In the genomic region with DNA sequence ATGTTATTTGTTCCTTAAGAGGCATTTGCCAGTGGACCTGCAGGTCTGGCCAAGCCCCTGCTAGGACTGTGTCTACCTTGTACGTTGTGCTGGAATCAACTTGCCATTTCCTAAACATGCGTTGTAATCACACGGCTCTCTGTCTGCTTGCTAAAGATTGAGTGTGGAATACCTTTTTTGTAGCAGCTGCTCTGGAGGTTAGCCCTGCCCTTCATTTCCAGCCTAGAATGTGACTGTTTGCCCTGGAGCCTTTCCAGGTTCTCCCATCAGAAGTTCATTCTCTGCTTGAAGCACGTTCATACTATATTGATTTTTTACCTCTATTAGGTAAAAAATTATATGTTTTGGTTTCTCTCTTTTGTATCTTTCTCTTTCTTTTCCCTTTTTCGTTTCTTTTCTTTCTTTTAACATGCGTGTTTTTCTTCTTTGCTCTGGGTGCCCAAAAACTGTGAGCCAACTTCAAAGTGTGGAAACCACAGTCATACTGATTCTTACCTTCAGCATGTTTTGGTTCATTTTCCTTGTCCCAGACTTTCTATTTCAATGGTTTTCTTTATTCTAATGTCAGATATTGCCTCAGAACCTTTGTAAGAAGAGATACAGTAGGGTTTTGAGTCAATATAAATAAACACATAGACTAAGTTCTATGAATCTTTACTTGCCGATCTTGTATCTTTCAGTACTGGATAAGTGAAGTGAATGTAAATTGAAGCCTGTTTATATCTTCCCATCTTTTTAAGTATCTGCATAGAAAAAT, we compare ENCODE assay signal across 9 cellular contexts.
DNase-seq lines count a peak whose midpoint lies in the region; ATAC-seq, FAIRE-seq and TF ChIP-seq lines count a peak whose summit lies in the region.
"Had no signal": no experiment of that assay in that cellular context is flagged by ENCODE, and none has a peak within 500 bp of the region (broad histone marks: within the 10 kb centered on the region; RNA-seq: fewer than 3 reads in every experiment).

No MANE protein-coding gene starts in this region.

- H3K27ac ChIP-seq in hepatocyte (peak overlapping the region; percentile 64), kidney (ENCODE audit: low read depth in 2 of 2, low read length in 2 of 2) (no peak overlapping the region)
- H3K27ac ChIP-seq: gastrocnemius medialis had no signal

- 72% methylated on average over 7 of the region's 7 CpGs for WGBS in hepatocyte (ENCODE audit: low lambda C conversion rate, missing lambda C conversion rate)

- no peak overlapping the region for H3K9ac ChIP-seq in kidney (ENCODE audit: low read length in 2 of 2)

- peaks cover 11% of the 10 kb centered on the region for H3K4me1 Mint-ChIP-seq in activated T-cell treated with anti-CD3 and anti-CD28 coated beads, Interleukin-2, amount 50 U/mL, for 72 hours (ENCODE audit: low read depth)
- peaks cover 7% of the 10 kb centered on the region for H3K4me1 Mint-ChIP-seq in type B pancreatic cell (ENCODE audit: unreplicated experiment)

- H3K9me3 ChIP-seq in hepatocyte (ENCODE audit: low read depth) (no peaks in the 10 kb centered on the region), kidney (ENCODE audit: control insufficient read depth in 1 of 2, low read length in 2 of 2) (no peaks in the 10 kb centered on the region)
- H3K9me3 ChIP-seq: gastrocnemius medialis had no signal

- H3K4me2 ChIP-seq in hepatocyte: peak overlapping the region; percentile 13

- no peak for FAIRE-seq in kidney (lab: Jason Lieb, UNC)

- H3K36me3 ChIP-seq in hepatocyte (replicated peaks; ENCODE audit: insufficient read depth, low read depth) (no peaks in the 10 kb centered on the region), kidney (ENCODE audit: control insufficient read depth in 1 of 2, insufficient read depth in 2 of 2, low read length in 2 of 2) (no peaks in the 10 kb centered on the region)
- H3K36me3 ChIP-seq: gastrocnemius medialis had no signal

- H3K4me3 ChIP-seq in hepatocyte (no peak overlapping the region), kidney (ENCODE audit: low read length in 2 of 2) (no peak overlapping the region)
- H3K4me3 ChIP-seq: gastrocnemius medialis had no signal

- TF ChIP-seq CTCF in hepatocyte (IDR thresholded peaks at IDR 0.05; ENCODE audit: poor library complexity): no peak
- TF ChIP-seq CTCF in type B pancreatic cell (conservative IDR thresholded peaks at IDR 0.05): no peak
- no peak for TF ChIP-seq CTCF in kidney (IDR thresholded peaks at IDR 0.05; ENCODE audit: borderline replicate concordance, extremely low read depth, insufficient read depth)

- H3K27ac Mint-ChIP-seq in activated T-cell treated with anti-CD3 and anti-CD28 coated beads, Interleukin-2, amount 50 U/mL, for 72 hours: peak overlapping the region; percentile 1
- H3K27ac Mint-ChIP-seq in type B pancreatic cell: peak overlapping the region; percentile 64

- no peaks in the 10 kb centered on the region for H3K9me2 ChIP-seq in hepatocyte (replicated peaks; ENCODE audit: insufficient read depth)

- no peaks in the 10 kb centered on the region for H3K27me3 ChIP-seq in hepatocyte
- H3K27me3 ChIP-seq: gastrocnemius medialis had no signal

- peaks cover 3 to 7% of the 10 kb centered on the region in 2 donors for H3K36me3 Mint-ChIP-seq in activated T-cell treated with anti-CD3 and anti-CD28 coated beads, Interleukin-2, amount 50 U/mL, for 72 hours (ENCODE audit: insufficient read depth in 2 of 2)
- peaks cover 4% of the 10 kb centered on the region for H3K36me3 Mint-ChIP-seq in type B pancreatic cell

- H3K9me3 Mint-ChIP-seq in activated T-cell treated with anti-CD3 and anti-CD28 coated beads, Interleukin-2, amount 50 U/mL, for 72 hours: peaks cover under 1% of the 10 kb centered on the region in 2 donors
- H3K9me3 Mint-ChIP-seq in type B pancreatic cell: peaks cover under 1% of the 10 kb centered on the region

- intact Hi-C loops in kidney (cut with DNase I): no loop called here

- no peaks in the 10 kb centered on the region for H3K79me2 ChIP-seq in hepatocyte

- H3K4me3 Mint-ChIP-seq in activated T-cell treated with anti-CD3 and anti-CD28 coated beads, Interleukin-2, amount 50 U/mL, for 72 hours: peak overlapping the region in 1 of 2 donors; percentile 56
- peak overlapping the region; percentile 5 for H3K4me3 Mint-ChIP-seq in type B pancreatic cell

- DNase-seq in activated T-cell treated with anti-CD3 and anti-CD28 coated beads, Interleukin-2, amount 50 U/mL, for 72 hours: no peak
- DNase-seq in activated T-cell treated with anti-CD3 and anti-CD28 coated beads for 4 hours (no peak), NCI-H2227 treated with DMSO at 0.1 percent for 48 hours (lab: John Stamatoyannopoulos, UW) (peak; percentile 53), hepatocyte (ENCODE audit: low spot score) (peak; percentile 23), type B pancreatic cell (ENCODE audit: extremely low spot score, unreplicated experiment) (no peak), kidney (no peak)
- DNase-seq: gastrocnemius medialis had no signal

- no peaks in the 10 kb centered on the region for H3K27me3 Mint-ChIP-seq in activated T-cell treated with anti-CD3 and anti-CD28 coated beads, Interleukin-2, amount 50 U/mL, for 72 hours (ENCODE audit: low read depth)
- no peaks in the 10 kb centered on the region for H3K27me3 Mint-ChIP-seq in type B pancreatic cell

- peak; percentile 51 to 68 for ATAC-seq in activated T-cell treated with anti-CD3 and anti-CD28 coated beads, Interleukin-2, amount 50 U/mL, for 72 hours (replicated peaks in 1 of 2)
- ATAC-seq in GM18867 (IDR thresholded peaks at IDR 0.05; ENCODE audit: unreplicated experiment) (no peak), HG02870 (IDR thresholded peaks at IDR 0.05; ENCODE audit: unreplicated experiment) (no peak)

- H2AFZ ChIP-seq in hepatocyte: no peak overlapping the region

- H4K20me1 ChIP-seq in hepatocyte (ENCODE audit: insufficient read depth, poor library complexity, severe bottlenecking): no peaks in the 10 kb centered on the region

- H3K4me1 ChIP-seq in hepatocyte (ENCODE audit: insufficient read depth) (peaks cover 7% of the 10 kb centered on the region), kidney (ENCODE audit: control insufficient read depth in 1 of 2, insufficient read depth in 1 of 2, low read depth in 1 of 2, low read length in 2 of 2) (no peaks in the 10 kb centered on the region)

Comparison
In these comparisons a context has a peak if more than half of its experiments do, and no peak if none do; other contexts are left out.
1. ATAC-seq: peak in activated T-cell treated with anti-CD3 and anti-CD28 coated beads, Interleukin-2, amount 50 U/mL, for 72 hours (2 of 2); none in GM18867 (single experiment) and HG02870 (single experiment).
2. DNase-seq: peak in NCI-H2227 treated with DMSO at 0.1 percent for 48 hours (single experiment) and hepatocyte (single experiment); none in activated T-cell treated with anti-CD3 and anti-CD28 coated beads, Interleukin-2, amount 50 U/mL, for 72 hours (0 of 2), activated T-cell treated with anti-CD3 and anti-CD28 coated beads for 4 hours (single experiment), type B pancreatic cell (single experiment) and kidney (single experiment).